12 cellular contexts compared by ENCODE assay signal in the genomic region with DNA sequence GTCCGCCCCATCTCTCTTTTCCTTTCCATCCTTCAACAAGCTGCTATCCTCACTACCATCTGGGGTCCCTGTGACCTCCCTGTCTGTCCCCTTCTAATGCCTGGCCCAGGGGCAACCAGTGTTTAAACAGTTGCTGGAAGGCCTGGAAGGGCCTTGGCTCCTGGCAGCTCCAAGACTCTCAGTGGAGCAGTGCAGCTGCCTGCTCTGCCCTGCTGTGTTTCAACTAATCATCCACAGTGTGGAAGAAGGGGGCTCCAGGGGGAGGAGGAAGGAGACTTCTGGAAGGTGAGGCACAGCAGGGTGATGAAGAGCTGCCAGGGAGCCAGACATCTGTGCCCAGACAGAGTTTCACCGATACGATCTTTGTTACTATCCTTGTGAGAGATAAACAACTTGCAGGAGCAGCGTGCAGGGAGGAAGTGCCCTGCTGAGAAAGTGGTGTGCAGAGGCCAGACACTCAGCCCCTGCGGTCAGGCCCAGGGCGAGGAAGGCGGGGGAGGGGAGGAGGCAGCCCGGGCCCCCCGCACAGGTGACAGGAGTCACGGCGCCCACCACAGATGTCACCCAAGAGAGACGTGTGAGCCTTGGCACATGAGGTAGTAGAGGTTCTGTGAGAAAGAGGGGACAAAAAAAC.
DNase-seq lines count a peak whose midpoint lies in the region; ATAC-seq, FAIRE-seq and TF ChIP-seq lines count a peak whose summit lies in the region.
"Had no signal": no experiment of that assay in that cellular context is flagged by ENCODE, and none has a peak within 500 bp of the region (broad histone marks: within the 10 kb centered on the region; RNA-seq: fewer than 3 reads in every experiment).

No MANE protein-coding gene starts in this region.

- H4K20me1 ChIP-seq in DND-41 (ENCODE audit: insufficient read depth, low read length), result no peaks in the 10 kb centered on the region

- H3K4me1 ChIP-seq in DND-41 (ENCODE audit: insufficient read depth, low read length), result peaks cover 100% of the 10 kb centered on the region
- H3K4me1 ChIP-seq in naive thymus-derived CD4-positive, alpha-beta T cell (ENCODE audit: control insufficient read depth in 2 of 2, insufficient read depth in 2 of 2, low read length in 2 of 2), result peaks cover 44 to 82% of the 10 kb centered on the region in 2 donors
- H3K4me1 ChIP-seq in right cardiac atrium (ENCODE audit: control insufficient read depth, insufficient read depth, low read length), result no peaks in the 10 kb centered on the region

- peak overlapping the region; percentile 91 to 100 (median 97) for H3K27ac Mint-ChIP-seq in naive thymus-derived CD4-positive, alpha-beta T cell
- H3K27ac Mint-ChIP-seq: memory B cell had no signal

- H3K27me3 ChIP-seq in DND-41 (ENCODE audit: insufficient read depth, low read length, poor library complexity) (no peaks in the 10 kb centered on the region), right cardiac atrium (ENCODE audit: control insufficient read depth, insufficient read depth) (no peaks in the 10 kb centered on the region)
- no peaks in the 10 kb centered on the region for H3K27me3 ChIP-seq in naive thymus-derived CD4-positive, alpha-beta T cell (ENCODE audit: control insufficient read depth in 2 of 2, insufficient read depth in 2 of 2, low read length in 2 of 2)

- 31% methylated on average over 12 of the region's 12 CpGs for WGBS in right cardiac atrium

- H3K36me3 ChIP-seq in DND-41 (ENCODE audit: insufficient read depth, low read length), result no peaks in the 10 kb centered on the region
- no peaks in the 10 kb centered on the region for H3K36me3 ChIP-seq in naive thymus-derived CD4-positive, alpha-beta T cell (ENCODE audit: control insufficient read depth in 2 of 3, insufficient read depth in 3 of 3, low read length in 3 of 3)
- H3K36me3 ChIP-seq: heart left ventricle had no signal

- H3K27me3 Mint-ChIP-seq in naive thymus-derived CD4-positive, alpha-beta T cell, result peaks cover 0 to 1% (median 0%) of the 10 kb centered on the region in 5 donors
- H3K27me3 Mint-ChIP-seq: memory B cell had no signal

- H3K36me3 Mint-ChIP-seq in naive thymus-derived CD4-positive, alpha-beta T cell, result peaks cover 0 to 4% (median 0%) of the 10 kb centered on the region in 5 donors
- H3K36me3 Mint-ChIP-seq: memory B cell had no signal

- CTCF ChIA-PET in naive thymus-derived CD4-positive, alpha-beta T cell (lab: Charles Lee), result interaction anchor here (1.3 to 2.4 kb wide), 4 partner anchors 11 to 37 kb away, joined by 3 to 10 read pairs (median 5); no protein-coding TSS in a partner anchor

- H3K27ac ChIP-seq in DND-41 (ENCODE audit: low read length) (peak overlapping the region; percentile 99), right cardiac atrium (ENCODE audit: low read length) (no peak overlapping the region)
- peak overlapping the region; percentile 83 for H3K27ac ChIP-seq in naive thymus-derived CD4-positive, alpha-beta T cell (ENCODE audit: low read depth, low read length)

- H3K4me2 ChIP-seq in DND-41 (ENCODE audit: insufficient read depth, low read length), result peak overlapping the region; percentile 61

- peak overlapping the region in 1 of 2 experiments; percentile 56; a peak in 2 of 4 replicates for H3K4me3 ChIP-seq in DND-41 (ENCODE audit: low read depth in 1 of 2, low read length in 2 of 2)
- H3K4me3 ChIP-seq in naive thymus-derived CD4-positive, alpha-beta T cell (ENCODE audit: low read length), result peak overlapping the region; percentile 34
- no peak overlapping the region for H3K4me3 ChIP-seq in right cardiac atrium (ENCODE audit: low read length)
- H3K4me3 ChIP-seq: heart left ventricle had no signal

- intact Hi-C loops in naive thymus-derived CD4-positive, alpha-beta T cell (cut with micrococcal nuclease), result loop anchor here in 1 of 2 donors (1.0 to 2.0 kb wide), 2 partner anchors 13 kb away; no protein-coding TSS in a partner anchor
- intact Hi-C loops in right cardiac atrium (cut with DNase I), result no loop called here

- peaks cover 46% of the 10 kb centered on the region for H3K79me2 ChIP-seq in DND-41 (ENCODE audit: insufficient read depth, low read length)

- H3K4me3 Mint-ChIP-seq in naive thymus-derived CD4-positive, alpha-beta T cell, result peak overlapping the region; percentile 65 to 86 (median 74)
- H3K4me3 Mint-ChIP-seq: memory B cell had no signal

- peak; percentile 87 for ATAC-seq in DND-41 (ENCODE audit: insufficient read depth, low read depth)
- ATAC-seq in naive thymus-derived CD4-positive, alpha-beta T cell, result peak; percentile 68
- ATAC-seq in right cardiac atrium, result no peak
- ATAC-seq: heart left ventricle had no signal

- no peaks in the 10 kb centered on the region for H3K9me3 Mint-ChIP-seq in naive thymus-derived CD4-positive, alpha-beta T cell

- DNase-seq in DND-41 (peak; percentile 98), T-helper 22 cell (ENCODE audit: low read depth) (peak; percentile 18), GM12891 (ENCODE audit: insufficient read length, low spot score) (no peak), middle frontal gyrus (ENCODE audit: extremely low spot score, low spot score) (no peak), right cardiac atrium (no peak), OCI-M1 (lab: John Stamatoyannopoulos, UW) (no peak)
- DNase-seq in activated T-helper 9 cell treated with anti-CD3 and anti-CD28 coated beads, Interleukin-2, amount 50 U/mL, for 16 hours (ENCODE audit: low read depth), result peak; percentile 17
- peak in 5 of 9 donors; percentile 36 to 58 (median 50) for DNase-seq in naive thymus-derived CD4-positive, alpha-beta T cell
- DNase-seq: dermis blood vessel endothelial cell, heart left ventricle, Right ventricle myocardium superior had no signal

- TF ChIP-seq POLR2A in GM12891 (IDR thresholded peaks at IDR 0.05; ENCODE audit: low read depth, low read length), result no peak

- POLR2A ChIA-PET in naive thymus-derived CD4-positive, alpha-beta T cell (lab: Charles Lee), result interaction anchor here (0.6 to 5.3 kb wide), 22 partner anchors 8 to 1061 kb away, joined by 3 to 38 read pairs (median 5); a partner anchor contains a TSS

- H3K9ac ChIP-seq in DND-41 (ENCODE audit: low read depth, low read length), result peak overlapping the region; percentile 76

- no peak overlapping the region for H2AFZ ChIP-seq in DND-41 (ENCODE audit: low read depth, low read length)

- FAIRE-seq in GM12891 (lab: Jason Lieb, UNC), result no peak

- peaks cover 0 to 95% (median 57%) of the 10 kb centered on the region in 7 donors for H3K4me1 Mint-ChIP-seq in naive thymus-derived CD4-positive, alpha-beta T cell
- H3K4me1 Mint-ChIP-seq: memory B cell had no signal

- peak; percentile 43 for TF ChIP-seq CTCF in DND-41 (IDR thresholded peaks at IDR 0.05; ENCODE audit: borderline replicate concordance, extremely low read depth, low read length, poor library complexity, severe bottlenecking)

- H3K9me3 ChIP-seq in DND-41 (ENCODE audit: insufficient read depth, low read length, severe bottlenecking), result no peaks in the 10 kb centered on the region
- H3K9me3 ChIP-seq in naive thymus-derived CD4-positive, alpha-beta T cell (ENCODE audit: control insufficient read depth in 2 of 3, low read length in 3 of 3), result no peaks in the 10 kb centered on the region
- no peaks in the 10 kb centered on the region for H3K9me3 ChIP-seq in right cardiac atrium (ENCODE audit: control insufficient read depth, low read length)
- H3K9me3 ChIP-seq: heart left ventricle had no signal

TF ChIP-seq in GM12891, 5 proteins besides CTCF, POLR2A, EP300 and RAD21:
- TF ChIP-seq SPI1 (IDR thresholded peaks at IDR 0.05; ENCODE audit: low read depth, low read length) (no peak), POU2F2 (IDR thresholded peaks at IDR 0.05; ENCODE audit: low read depth, low read length) (no peak), TAF1 (IDR thresholded peaks at IDR 0.05; ENCODE audit: low read depth, low read length) (no peak), PAX5 (IDR thresholded peaks at IDR 0.05; ENCODE audit: insufficient read depth, low read length, severe bottlenecking) (no peak), POLR2AphosphoS5 (IDR thresholded peaks at IDR 0.05; ENCODE audit: low read depth, low read length) (no peak)

Comparison
In these comparisons a context has a peak if more than half of its experiments do, and no peak if none do; other contexts are left out.
1. ATAC-seq: peak in DND-41 (single experiment) and naive thymus-derived CD4-positive, alpha-beta T cell (single experiment); none in right cardiac atrium (0 of 2).
2. DNase-seq: peak in DND-41 (single experiment), T-helper 22 cell (single experiment), activated T-helper 9 cell treated with anti-CD3 and anti-CD28 coated beads, Interleukin-2, amount 50 U/mL, for 16 hours (single experiment) and naive thymus-derived CD4-positive, alpha-beta T cell (5 of 9); none in GM12891 (single experiment), middle frontal gyrus (single experiment), right cardiac atrium (0 of 3) and OCI-M1 (single experiment).